Comparison of ENCODE assay signal across 29 cellular contexts in the genomic region with DNA sequence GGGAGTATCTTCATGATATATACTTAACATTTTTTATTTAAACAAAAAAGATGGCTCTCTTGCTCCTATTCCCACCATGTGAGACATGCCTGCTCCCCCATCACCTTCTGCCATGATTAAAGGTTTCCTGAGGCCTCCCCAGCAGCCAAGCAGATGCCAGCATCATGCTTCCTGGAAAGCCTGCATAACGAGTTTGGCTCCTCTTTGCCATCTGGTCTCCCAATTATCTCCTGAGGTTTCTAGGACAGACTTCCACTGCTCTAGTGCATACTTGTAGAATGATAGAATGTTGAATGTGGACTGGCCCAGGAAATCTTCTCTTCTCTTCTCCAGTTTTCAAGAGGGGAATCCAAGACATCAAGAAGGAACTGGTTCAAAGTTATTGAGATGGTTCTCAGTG.
"Had no signal": no experiment of that assay in that cellular context is flagged by ENCODE, and none has a peak within 500 bp of the region (broad histone marks: within the 10 kb centered on the region; RNA-seq: fewer than 3 reads in every experiment).

No MANE protein-coding gene starts in this region.

- H3K27ac Mint-ChIP-seq: activated CD4-positive, alpha-beta memory T cell treated with anti-CD3 and anti-CD28 coated beads, Interleukin-2, amount 10 ng/mL, durations not matched to agents 7 days and 5 days; activated CD4-positive, alpha-beta T cell treated with anti-CD3 and anti-CD28 coated beads, Interleukin-2, amount 10 ng/mL, durations not matched to agents 7 days and 5 days; activated naive CD4-positive, alpha-beta T cell treated with anti-CD3 and anti-CD28 coated beads, Interleukin-2, amount 10 ng/mL, durations not matched to agents 7 days and 5 days; activated naive CD4-positive, alpha-beta T cell treated with anti-CD3 and anti-CD28 coated beads, Interleukin-2, amount 50 U/mL, for 72 hours; activated naive CD8-positive, alpha-beta T cell treated with anti-CD3 and anti-CD28 coated beads, Interleukin-2, amount 10 ng/mL, durations not matched to agents 7 days and 5 days; activated T-cell treated with anti-CD3 and anti-CD28 coated beads, Interleukin-2, amount 50 U/mL, for 24 hours; activated T-cell treated with anti-CD3 and anti-CD28 coated beads, Interleukin-2, amount 50 U/mL, for 72 hours; brain had no signal

- FAIRE-seq: endometrium, endothelial cell of umbilical vein had no signal

- H3K9me3 ChIP-seq: ascending aorta, breast epithelium, colonic mucosa, gastrocnemius medialis had no signal

- H3K36me3 ChIP-seq: ascending aorta, breast epithelium, cardiac muscle cell, colonic mucosa, gastrocnemius medialis, heart right ventricle had no signal

- H3K4me3 ChIP-seq: ascending aorta, breast epithelium, cardiac muscle cell, colonic mucosa, gastrocnemius medialis, heart right ventricle had no signal

- DNase-seq: activated CD4-positive, alpha-beta memory T cell treated with anti-CD3 and anti-CD28 coated beads, Interleukin-2, amount 10 ng/mL, durations not matched to agents 7 days and 5 days; activated CD4-positive, alpha-beta T cell treated with anti-CD3 and anti-CD28 coated beads for 1 hour; activated CD4-positive, alpha-beta T cell treated with anti-CD3 and anti-CD28 coated beads for 4 hours; activated CD4-positive, alpha-beta T cell treated with anti-CD3 and anti-CD28 coated beads, Interleukin-2, amount 10 ng/mL, durations not matched to agents 7 days and 5 days; activated CD4-positive, alpha-beta T cell treated with anti-CD3 and anti-CD28 coated beads, Interleukin-2, amount 50 U/mL, for 4 hours; activated CD8-positive, alpha-beta memory T cell treated with anti-CD3 and anti-CD28 coated beads, Interleukin-2, amount 50 U/mL, for 48 hours; activated gamma-delta T cell; activated naive CD4-positive, alpha-beta T cell; activated naive CD4-positive, alpha-beta T cell treated with anti-CD3 and anti-CD28 coated beads, Interleukin-2, amount 10 ng/mL, durations not matched to agents 7 days and 5 days; activated naive CD8-positive, alpha-beta T cell treated with anti-CD3 and anti-CD28 coated beads, Interleukin-2, amount 10 ng/mL, durations not matched to agents 7 days and 5 days; activated T-cell treated with anti-CD3 and anti-CD28 coated beads for 4 hours; activated T-cell treated with anti-CD3 and anti-CD28 coated beads, Interleukin-2, amount 50 U/mL, for 24 hours; activated T-cell treated with anti-CD3 and anti-CD28 coated beads, Interleukin-2, amount 50 U/mL, for 72 hours; central memory CD4-positive, alpha-beta T cell; cerebellar nuclear complex; colonic mucosa; effector CD8-positive, alpha-beta T cell; foreskin keratinocyte; gastrocnemius medialis; heart right ventricle; T-helper 2 cell had no signal

- ATAC-seq: activated naive CD4-positive, alpha-beta T cell treated with anti-CD3 and anti-CD28 coated beads, Interleukin-2, amount 50 U/mL, for 72 hours; activated T-cell treated with anti-CD3 and anti-CD28 coated beads, Interleukin-2, amount 50 U/mL, for 72 hours; esophagus mucosa; foreskin keratinocyte; gastrocnemius medialis; heart right ventricle had no signal

- H3K4me3 Mint-ChIP-seq: activated CD4-positive, alpha-beta memory T cell treated with anti-CD3 and anti-CD28 coated beads, Interleukin-2, amount 10 ng/mL, durations not matched to agents 7 days and 5 days; activated CD4-positive, alpha-beta T cell treated with anti-CD3 and anti-CD28 coated beads, Interleukin-2, amount 10 ng/mL, durations not matched to agents 7 days and 5 days; activated naive CD4-positive, alpha-beta T cell treated with anti-CD3 and anti-CD28 coated beads, Interleukin-2, amount 10 ng/mL, durations not matched to agents 7 days and 5 days; activated naive CD8-positive, alpha-beta T cell treated with anti-CD3 and anti-CD28 coated beads, Interleukin-2, amount 10 ng/mL, durations not matched to agents 7 days and 5 days; activated T-cell treated with anti-CD3 and anti-CD28 coated beads, Interleukin-2, amount 50 U/mL, for 24 hours; activated T-cell treated with anti-CD3 and anti-CD28 coated beads, Interleukin-2, amount 50 U/mL, for 72 hours; brain had no signal

- H3K4me1 ChIP-seq: ascending aorta, breast epithelium, colonic mucosa, foreskin keratinocyte, gastrocnemius medialis, heart right ventricle had no signal

- H3K27ac ChIP-seq: ascending aorta, breast epithelium, cardiac muscle cell, colonic mucosa, foreskin keratinocyte, gastrocnemius medialis, heart right ventricle had no signal

- H3K4me1 Mint-ChIP-seq: activated CD4-positive, alpha-beta memory T cell treated with anti-CD3 and anti-CD28 coated beads, Interleukin-2, amount 10 ng/mL, durations not matched to agents 7 days and 5 days; activated CD4-positive, alpha-beta T cell treated with anti-CD3 and anti-CD28 coated beads, Interleukin-2, amount 10 ng/mL, durations not matched to agents 7 days and 5 days; activated naive CD4-positive, alpha-beta T cell treated with anti-CD3 and anti-CD28 coated beads, Interleukin-2, amount 10 ng/mL, durations not matched to agents 7 days and 5 days; activated naive CD8-positive, alpha-beta T cell treated with anti-CD3 and anti-CD28 coated beads, Interleukin-2, amount 10 ng/mL, durations not matched to agents 7 days and 5 days; brain had no signal

- H3K9me3 Mint-ChIP-seq: activated CD4-positive, alpha-beta memory T cell treated with anti-CD3 and anti-CD28 coated beads, Interleukin-2, amount 10 ng/mL, durations not matched to agents 7 days and 5 days; activated CD4-positive, alpha-beta T cell treated with anti-CD3 and anti-CD28 coated beads, Interleukin-2, amount 10 ng/mL, durations not matched to agents 7 days and 5 days; activated naive CD4-positive, alpha-beta T cell treated with anti-CD3 and anti-CD28 coated beads, Interleukin-2, amount 10 ng/mL, durations not matched to agents 7 days and 5 days; activated naive CD4-positive, alpha-beta T cell treated with anti-CD3 and anti-CD28 coated beads, Interleukin-2, amount 50 U/mL, for 72 hours; activated naive CD8-positive, alpha-beta T cell treated with anti-CD3 and anti-CD28 coated beads, Interleukin-2, amount 10 ng/mL, durations not matched to agents 7 days and 5 days; activated T-cell treated with anti-CD3 and anti-CD28 coated beads, Interleukin-2, amount 50 U/mL, for 24 hours had no signal

- H3K36me3 Mint-ChIP-seq: activated naive CD4-positive, alpha-beta T cell treated with anti-CD3 and anti-CD28 coated beads, Interleukin-2, amount 10 ng/mL, durations not matched to agents 7 days and 5 days; activated naive CD4-positive, alpha-beta T cell treated with anti-CD3 and anti-CD28 coated beads, Interleukin-2, amount 50 U/mL, for 72 hours; activated naive CD8-positive, alpha-beta T cell treated with anti-CD3 and anti-CD28 coated beads, Interleukin-2, amount 10 ng/mL, durations not matched to agents 7 days and 5 days had no signal

- H3K27me3 Mint-ChIP-seq: brain had no signal

- H3K27me3 ChIP-seq: ascending aorta, breast epithelium, colonic mucosa, gastrocnemius medialis, heart right ventricle had no signal
